Comparison of ENCODE assay signal across 8 cellular contexts in the genomic region with DNA sequence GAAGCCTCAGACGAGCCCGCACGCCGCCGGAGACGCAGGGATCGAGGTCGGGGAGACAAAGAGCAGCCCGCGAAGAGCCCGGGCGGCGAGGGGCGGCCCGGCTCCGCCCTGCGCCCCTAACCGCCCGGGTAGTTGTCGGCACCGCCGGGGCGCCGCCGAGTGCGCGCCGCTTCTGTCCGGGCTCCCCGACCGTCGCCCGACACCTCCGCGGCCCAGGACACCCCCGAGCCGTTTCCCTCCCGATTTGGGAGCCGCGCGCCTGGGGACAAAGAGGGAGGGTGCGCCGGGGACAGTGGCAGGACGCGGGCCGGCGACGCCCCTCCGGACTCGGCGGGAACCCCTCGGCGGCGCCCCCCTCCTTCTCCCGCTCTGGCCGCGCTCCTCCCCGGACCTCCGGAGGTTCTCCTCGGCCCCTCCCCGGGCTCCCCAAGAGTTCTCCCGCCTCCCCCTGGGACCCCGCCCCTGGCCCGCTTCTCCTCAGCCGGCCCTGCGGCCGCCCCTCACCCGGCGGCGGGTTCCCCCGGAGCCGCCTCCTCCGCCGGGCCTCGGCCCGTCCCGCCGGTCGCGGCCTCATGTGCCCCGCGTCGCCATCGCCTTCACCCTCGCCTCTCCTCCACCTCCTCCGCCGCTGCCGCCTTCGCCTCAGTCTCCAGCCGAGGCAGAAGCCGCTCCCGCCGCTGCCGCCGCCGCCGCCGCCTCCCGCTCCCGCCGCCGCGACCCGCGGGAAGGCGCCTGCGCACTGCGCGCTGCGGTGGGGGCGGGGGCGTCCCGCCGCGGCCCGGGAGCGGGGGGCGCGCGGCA. TPM values are rescaled to one million over a fixed set of nuclear protein-coding genes. Genes with fewer than 3 reads are reported as not detected.
DNase-seq lines count a peak whose midpoint lies in the region; ATAC-seq and TF ChIP-seq lines count a peak whose summit lies in the region.

TSS of gene GJC1 (minus strand) at position 730 of the 801 bp plus-strand sequence. CDS start 24,470 bp downstream, outside the sequence.

- H3K27ac ChIP-seq in GM23338 (ENCODE audit: low read depth) (peak within 1 kb of the TSS; percentile 91), SU-DHL-6 (ENCODE audit: low read depth, low read length) (peak within 1 kb of the TSS; percentile 46), thoracic aorta (peak within 1 kb of the TSS; percentile 75)

- TF ChIP-seq CTCF in GM23338 (conservative IDR thresholded peaks at IDR 0.05; ENCODE audit: low read depth in 2 of 2): no peak
- TF ChIP-seq CTCF in SU-DHL-6 (IDR thresholded peaks at IDR 0.05; ENCODE audit: insufficient read depth, low read length, poor library complexity, severe bottlenecking): no peak
- no peak for TF ChIP-seq CTCF in thoracic aorta (IDR thresholded peaks at IDR 0.05)

- H3K4me1 ChIP-seq in GM23338 (ENCODE audit: insufficient read depth) (peaks cover 36% of the 10 kb centered on the region), thoracic aorta (ENCODE audit: control insufficient read depth in 1 of 2, low read depth in 2 of 2) (peaks cover 0 to 36% of the 10 kb centered on the region in 2 donors)

- H3K4me1 Mint-ChIP-seq in GM23338: peaks cover 28% of the 10 kb centered on the region

- H3K4me3 ChIP-seq in GM23338: peak within 1 kb of the TSS; percentile 75
- peak within 1 kb of the TSS; percentile 83 for H3K4me3 ChIP-seq in SU-DHL-6 (ENCODE audit: insufficient read depth, low read length, poor library complexity, severe bottlenecking)
- peak within 1 kb of the TSS; percentile 89 for H3K4me3 ChIP-seq in thoracic aorta

- H3K79me2 ChIP-seq in GM23338 (replicated peaks; ENCODE audit: insufficient read depth): peaks cover 47% of the 10 kb centered on the region
- peaks cover 46% of the 10 kb centered on the region for H3K79me2 ChIP-seq in SU-DHL-6 (ENCODE audit: insufficient read depth, low read length)

- H3F3A ChIP-seq in GM23338 (replicated peaks; ENCODE audit: low read depth): peaks cover 6% of the 10 kb centered on the region; the same call in 1 of the 2 replicates
- peaks cover 20% of the 10 kb centered on the region for H3F3A ChIP-seq in SU-DHL-6 (ENCODE audit: insufficient read depth)

- peak within 1 kb of the TSS; percentile 96 for H3K27ac Mint-ChIP-seq in GM23338

- peaks cover 16% of the 10 kb centered on the region for H3K27me3 Mint-ChIP-seq in GM23338 (ENCODE audit: insufficient read depth, low read depth, poor library complexity)

- peak within 1 kb of the TSS; percentile 82 for H3K9ac ChIP-seq in SU-DHL-6 (ENCODE audit: low read length)

- H3K9me2 ChIP-seq in GM23338 (ENCODE audit: insufficient read depth): no peaks in the 10 kb centered on the region
- H3K9me2 ChIP-seq in SU-DHL-6 (replicated peaks; ENCODE audit: insufficient read depth, low read length): no peaks in the 10 kb centered on the region

- peaks cover 2% of the 10 kb centered on the region; the same call in 1 of the 3 replicates for H3K9me3 Mint-ChIP-seq in GM23338

- no peaks in the 10 kb centered on the region for H3K27me3 ChIP-seq in GM23338 (ENCODE audit: insufficient read depth)
- H3K27me3 ChIP-seq in SU-DHL-6 (ENCODE audit: low read length): no peaks in the 10 kb centered on the region
- H3K27me3 ChIP-seq in thoracic aorta (replicated peaks; ENCODE audit: insufficient read depth): no peaks in the 10 kb centered on the region

- H3K36me3 ChIP-seq in GM23338 (ENCODE audit: insufficient read depth) (no peaks in the 10 kb centered on the region), SU-DHL-6 (ENCODE audit: low read length) (no peaks in the 10 kb centered on the region), thoracic aorta (no peaks in the 10 kb centered on the region)

- H3K4me3 Mint-ChIP-seq in GM23338: peak within 1 kb of the TSS; percentile 96

- ATAC-seq in GM23338: peak; percentile 69
- ATAC-seq in thoracic aorta (ENCODE audit: insufficient number of reproducible peaks, low FRiP score, low read depth): peak; percentile 66
- ATAC-seq in HG03095 (IDR thresholded peaks at IDR 0.05; ENCODE audit: unreplicated experiment): no peak

- DNase-seq in ACHN (peak; percentile 77), GM23338 (ENCODE audit: low spot score) (peak; percentile 85), ecto neural progenitor cell (ENCODE audit: low spot score) (peak; percentile 85), lung microvascular endothelial cell (ENCODE audit: low read depth in 2 of 2) (peak; percentile 17 to 47), thoracic aorta (ENCODE audit: low spot score) (no peak), NCI-H1092 (lab: John Stamatoyannopoulos, UW) (no peak)

- in situ Hi-C loops in ACHN (cut with HindIII; ENCODE audit: low pct_ligation_motif_present, low pct_unique_long_range_greater_than_20kb, low sequenced_read_pairs): no loop called here

- peaks cover 11% of the 10 kb centered on the region; the same call in 2 of the 3 replicates for H3K36me3 Mint-ChIP-seq in GM23338 (ENCODE audit: low read depth)

- H3K4me2 ChIP-seq in GM23338 (peak within 1 kb of the TSS; percentile 80), SU-DHL-6 (ENCODE audit: low read depth, low read length, poor library complexity, severe bottlenecking) (peak within 1 kb of the TSS; percentile 80)

- H3K9me3 ChIP-seq in SU-DHL-6 (ENCODE audit: insufficient read depth, low read length) (no peaks in the 10 kb centered on the region), thoracic aorta (no peaks in the 10 kb centered on the region)

- H4K20me1 ChIP-seq in GM23338 (replicated peaks; ENCODE audit: insufficient read depth) (peaks cover 36% of the 10 kb centered on the region), SU-DHL-6 (ENCODE audit: low read depth, low read length) (no peaks in the 10 kb centered on the region)

- H2AFZ ChIP-seq in GM23338 (no peak within 1 kb of the TSS), SU-DHL-6 (ENCODE audit: low read depth, low read length, severe bottlenecking) (peak within 1 kb of the TSS; percentile 90)

TF ChIP-seq in GM23338, 12 proteins besides CTCF, POLR2A, EP300 and RAD21 (continues in another document):
- no peak for TF ChIP-seq NANOG (IDR thresholded peaks at IDR 0.05; ENCODE audit: borderline replicate concordance)
- no peak for TF ChIP-seq ETS1 (IDR thresholded peaks at IDR 0.05)

RNA-seq across cellular contexts. Expression of gene GJC1, which starts in this region (rescaled TPM):
- 87.8 and 99.2 TPM in 2 replicates for total RNA-seq in GM23338 (2014; rRNA removed; shearing (Covaris generic))
- polyA plus RNA-seq in GM23338 (2016; fragmentation: Nextera tagmentation; extraction: Ambion mirVana): 32.0 and 34.7 TPM in 2 replicates
- 3.9 and 5.2 TPM in 2 replicates for total RNA-seq in lung microvascular endothelial cell
- total RNA-seq in thoracic aorta: 10 to 100 TPM; 15.4 to 29.0 TPM

Comparison
In these comparisons a context has a peak if more than half of its experiments do, and no peak if none do; other contexts are left out.
1. DNase-seq: peak in ACHN (single experiment), GM23338 (single experiment), ecto neural progenitor cell (single experiment) and lung microvascular endothelial cell (2 of 2); none in thoracic aorta (single experiment) and NCI-H1092 (single experiment).
2. Peak in every context shown above with its lines, with median percentiles within 50 percentile points of each other: H3K27ac ChIP-seq and H3K4me3 ChIP-seq.